In the genomic region with DNA sequence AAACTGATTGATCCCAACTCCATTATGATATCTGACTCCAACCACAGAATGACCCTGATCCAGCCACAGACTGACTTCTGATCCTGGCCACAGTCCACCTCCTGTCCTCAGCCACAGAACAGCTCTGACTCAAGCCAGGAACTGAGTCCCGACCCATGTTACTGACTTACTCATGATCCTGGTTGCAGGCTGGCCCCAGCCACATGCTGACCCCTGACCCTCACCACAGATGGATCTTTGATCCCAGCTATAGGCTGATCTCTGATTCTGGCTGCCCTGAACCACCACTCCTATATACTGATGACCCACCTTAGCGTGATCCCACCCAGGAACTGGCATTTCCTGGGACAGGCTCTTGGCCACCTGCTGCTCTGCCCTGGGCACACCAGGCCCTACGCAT, we compare ENCODE assay signal across 8 cellular contexts. TPM values are rescaled to one million over a fixed set of nuclear protein-coding genes. Genes with fewer than 3 reads are reported as not detected.
DNase-seq lines count a peak whose midpoint lies in the region; ATAC-seq and TF ChIP-seq lines count a peak whose summit lies in the region.
"Had no signal": no experiment of that assay in that cellular context is flagged by ENCODE, and none has a peak within 500 bp of the region (broad histone marks: within the 10 kb centered on the region; RNA-seq: fewer than 3 reads in every experiment).

No MANE protein-coding gene starts in this region.

- TF ChIP-seq CTCF in DND-41 (IDR thresholded peaks at IDR 0.05; ENCODE audit: borderline replicate concordance, extremely low read depth, low read length, poor library complexity, severe bottlenecking) (no peak), PC-3 (conservative IDR thresholded peaks at IDR 0.05; ENCODE audit: low read depth, low read length) (no peak), choroid plexus epithelial cell (conservative IDR thresholded peaks at IDR 0.05; ENCODE audit: low read depth, low read length) (no peak)

- H3K4me2 ChIP-seq in DND-41 (ENCODE audit: insufficient read depth, low read length) (no peak overlapping the region), PC-3 (ENCODE audit: low read length) (no peak overlapping the region)

- no TSS peak for BruUV-seq in PC-3 (replicated peaks; lab: Mats Ljungman, UMichigan)

- H2AFZ ChIP-seq in DND-41 (ENCODE audit: low read depth, low read length) (no peak overlapping the region), PC-3 (ENCODE audit: low read length) (no peak overlapping the region)

- no peaks in the 10 kb centered on the region for H3K27me3 ChIP-seq in DND-41 (ENCODE audit: insufficient read depth, low read length, poor library complexity)
- H3K27me3 ChIP-seq in PC-3 (ENCODE audit: low read length): no peaks in the 10 kb centered on the region

- DNase-seq in DND-41: no peak
- peak; percentile 4 for DNase-seq in PC-3
- peak; percentile 66 for DNase-seq in choroid plexus epithelial cell (ENCODE audit: low read depth)
- DNase-seq in posterior vena cava (ENCODE audit: low spot score): peak; percentile 48
- DNase-seq in NCI-H226: no peak
- DNase-seq in NCI-H1105 (lab: John Stamatoyannopoulos, UW): no peak
- DNase-seq in superior temporal gyrus (ENCODE audit: extremely low spot score): no peak
- DNase-seq: DMS 273 treated with DMSO at 0.1 percent for 48 hours had no signal

- no peak for ATAC-seq in DND-41 (ENCODE audit: insufficient read depth, low read depth)
- no peak for ATAC-seq in PC-3

- H3K36me3 ChIP-seq in DND-41 (ENCODE audit: insufficient read depth, low read length): no peaks in the 10 kb centered on the region
- H3K36me3 ChIP-seq in PC-3 (ENCODE audit: low read depth, low read length): no peaks in the 10 kb centered on the region; the same call in 1 of the 2 replicates

- H3K79me2 ChIP-seq in DND-41 (ENCODE audit: insufficient read depth, low read length): no peaks in the 10 kb centered on the region
- H3K79me2 ChIP-seq in PC-3 (ENCODE audit: low read length): no peaks in the 10 kb centered on the region

- POLR2A ChIA-PET in PC-3 (lab: Charles Lee; ENCODE audit: unreplicated experiment): no interaction called here

- H3K9me3 ChIP-seq in DND-41 (ENCODE audit: insufficient read depth, low read length, severe bottlenecking): no peaks in the 10 kb centered on the region
- no peaks in the 10 kb centered on the region for H3K9me3 ChIP-seq in PC-3 (ENCODE audit: low read length)

- H3K4me1 ChIP-seq in DND-41 (ENCODE audit: insufficient read depth, low read length) (peaks cover 64% of the 10 kb centered on the region), PC-3 (ENCODE audit: insufficient read depth, low read length) (peaks cover 9% of the 10 kb centered on the region)

- CTCF ChIA-PET in PC-3 (lab: Charles Lee): no interaction called here

- H3K27ac ChIP-seq in DND-41 (ENCODE audit: low read length) (peak overlapping the region; percentile 61), PC-3 (ENCODE audit: low read length) (no peak overlapping the region)

- intact Hi-C loops in PC-3 (cut with micrococcal nuclease) (loop anchor here (5.0 kb wide), 2 partner anchors 53 to 213 kb away; no protein-coding TSS in a partner anchor), posterior vena cava (cut with DNase I) (loop anchor here (2.0 to 5.0 kb wide), 4 partner anchors 19 to 199 kb away; no protein-coding TSS in a partner anchor)

- H3K4me3 ChIP-seq in DND-41 (ENCODE audit: low read depth in 1 of 2, low read length in 2 of 2) (no peak overlapping the region), PC-3 (ENCODE audit: low read length) (no peak overlapping the region), choroid plexus epithelial cell (ENCODE audit: low read depth, low read length) (no peak overlapping the region)

- H3K9ac ChIP-seq in DND-41 (ENCODE audit: low read depth, low read length): no peak overlapping the region
- H3K9ac ChIP-seq in PC-3 (ENCODE audit: low read length): no peak overlapping the region

- no peaks in the 10 kb centered on the region for H3K9me2 ChIP-seq in PC-3 (replicated peaks; ENCODE audit: low read length)

- no peaks in the 10 kb centered on the region for H3F3A ChIP-seq in PC-3 (ENCODE audit: low read length, unreplicated experiment)

- H4K20me1 ChIP-seq in DND-41 (ENCODE audit: insufficient read depth, low read length) (no peaks in the 10 kb centered on the region), PC-3 (ENCODE audit: low read length) (no peaks in the 10 kb centered on the region)

RNA-seq across cellular contexts. Expression of gene IL21R, which starts 32.2 kb away (rescaled TPM):
- 0.55 TPM in 1 of 2 replicates, not detected in the other for total RNA-seq in PC-3 (2014; rRNA removed)
- under 1 TPM; 0.24 to 0.56 TPM for total RNA-seq in posterior vena cava

RNA-seq across cellular contexts. Expression of gene IL4R, which starts 56.0 kb away (rescaled TPM):
- total RNA-seq in PC-3 (2014; rRNA removed) (25.1 and 32.1 TPM in 2 replicates), posterior vena cava (100 to 1,000 TPM in 1 of 2 donors, 10 to 100 TPM in 1; 99.2 to 112 TPM)

Comparison
In these comparisons a context has a peak if more than half of its experiments do, and no peak if none do; other contexts are left out.
1. DNase-seq: peak in PC-3 (single experiment), choroid plexus epithelial cell (single experiment) and posterior vena cava (single experiment); none in DND-41 (single experiment), NCI-H226 (single experiment), NCI-H1105 (single experiment) and superior temporal gyrus (single experiment).